8 cellular contexts compared by ENCODE assay signal in the genomic region with DNA sequence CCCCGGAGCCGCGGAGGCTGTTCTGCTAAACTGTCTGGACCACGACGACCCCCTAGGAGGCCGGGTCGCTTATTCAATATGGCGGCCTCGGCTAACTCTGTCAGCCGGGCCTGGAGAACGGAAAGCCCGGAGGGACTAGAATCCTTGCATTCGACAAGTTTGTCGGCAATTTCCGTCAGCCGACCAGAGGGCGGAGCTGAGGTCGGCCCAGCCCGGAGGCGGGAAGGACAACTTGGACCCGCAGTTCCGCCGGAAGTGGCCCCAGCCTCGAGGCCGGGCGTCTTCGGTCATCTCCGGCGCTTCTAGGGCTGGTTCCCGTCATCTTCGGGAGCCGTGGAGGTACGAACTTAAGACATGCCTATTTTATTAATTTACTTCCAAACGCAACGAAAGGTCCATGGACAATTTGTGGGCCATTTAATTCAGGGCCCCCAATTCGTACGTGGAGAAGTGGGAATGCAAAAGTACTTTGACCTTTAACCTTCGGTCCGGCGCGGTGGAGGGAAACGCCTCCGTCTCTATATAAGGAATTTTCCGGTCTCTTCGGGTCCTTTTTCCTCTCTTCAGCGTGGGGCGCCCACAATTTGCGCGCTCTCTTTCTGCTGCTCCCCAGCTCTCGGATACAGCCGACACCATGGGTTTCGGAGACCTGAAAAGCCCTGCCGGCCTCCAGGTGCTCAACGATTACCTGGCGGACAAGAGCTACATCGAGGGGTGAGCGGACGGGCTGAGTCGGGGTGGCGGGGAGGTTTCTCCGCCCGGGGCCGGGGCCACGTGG. TPM values are rescaled to one million over a fixed set of nuclear protein-coding genes. Genes with fewer than 3 reads are reported as not detected.
DNase-seq lines count a peak whose midpoint lies in the region; ATAC-seq, FAIRE-seq and TF ChIP-seq lines count a peak whose summit lies in the region.

EEF1B2 (plus strand) TSS at position 550 of the 778 bp plus-strand sequence; CDS start at position 635, 85 bp downstream.
NDUFS1 (minus strand) TSS at position 99 of the 778 bp plus-strand sequence. CDS start 5,766 bp downstream, outside the sequence.

- no peaks in the 10 kb centered on the region; the same call in 1 of the 2 replicates for H3K79me1 ChIP-seq in H1 (ENCODE audit: low read depth, low read length)

- H3K4me2 ChIP-seq in H1 (ENCODE audit: insufficient read depth in 1 of 2, low read depth in 2 of 2, low read length in 2 of 2) = peak within 1 kb of the TSS; percentile 89 to 95

- H2BK20ac ChIP-seq in H1 (ENCODE audit: low read length) = no peak within 1 kb of the TSS

- H4K8ac ChIP-seq in H1 (ENCODE audit: extremely low read depth, insufficient read depth, low read length) = peak within 1 kb of the TSS; percentile 79; the same call in 1 of the 2 replicates

- peak; percentile 98 for DNase-seq in COR-L47 (lab: John Stamatoyannopoulos, UW)
- peak; percentile 58 to 98 (median 93) for DNase-seq in HUDEP-2 (lab: John Stamatoyannopoulos, UW; ENCODE audit: unreplicated experiment in 76 of 76)
- DNase-seq in NT2/D1 (ENCODE audit: low read depth, low spot score) = peak; percentile 99
- peak; percentile 98 for DNase-seq in activated CD8-positive, alpha-beta memory T cell treated with anti-CD3 and anti-CD28 coated beads, Interleukin-2, amount 10 ng/mL, durations not matched to agents 7 days and 5 days
- DNase-seq in H1 (ENCODE audit: low read depth in 1 of 2, low spot score in 2 of 2) = peak; percentile 93 to 97
- DNase-seq in memory B cell (ENCODE audit: low spot score in 2 of 2) = peak; percentile 84 to 92
- DNase-seq in stimulated activated CD8-positive, alpha-beta memory T cell treated with anti-CD3 and anti-CD28 coated beads, Interleukin-12 subunit alpha, Interleukin-12 subunit beta, amount 100 ng/mL, for 24 hours (ENCODE audit: extremely low read depth) = peak; percentile 93

- H3K27me3 ChIP-seq in NT2/D1 (ENCODE audit: insufficient read depth, insufficient read length) (no peaks in the 10 kb centered on the region), H1 (replicated peaks in 1 of 4; ENCODE audit: control insufficient read depth in 3 of 4, extremely low read depth in 1 of 4, insufficient read depth in 3 of 4, low read length in 3 of 4) (no peaks in the 10 kb centered on the region)

- TF ChIP-seq CTCF in H1 (IDR thresholded peaks at IDR 0.05; ENCODE audit: control extremely low read depth in 1 of 3, insufficient read depth in 1 of 3, low read depth in 1 of 3, low read length in 3 of 3) = no peak

- peaks cover 47% of the 10 kb centered on the region for H3K36me3 Mint-ChIP-seq in activated CD8-positive, alpha-beta memory T cell treated with anti-CD3 and anti-CD28 coated beads, Interleukin-2, amount 10 ng/mL, durations not matched to agents 7 days and 5 days
- H3K36me3 Mint-ChIP-seq in memory B cell = peaks cover 16% of the 10 kb centered on the region

- H3K4ac ChIP-seq in H1 (replicated peaks; ENCODE audit: insufficient read length, low read depth, low read length) = peak within 1 kb of the TSS; percentile 84

- H2BK120ac ChIP-seq in H1 (replicated peaks; ENCODE audit: low read depth, low read length) = peak within 1 kb of the TSS; percentile 31

- peak within 1 kb of the TSS; percentile 98 for H2AK5ac ChIP-seq in H1 (ENCODE audit: low read depth, low read length)

- H3K18ac ChIP-seq in H1 (ENCODE audit: extremely low read depth, low read length) = peak within 1 kb of the TSS; percentile 97

- peaks cover 3 to 12% of the 10 kb centered on the region in 2 experiments for H4K20me1 ChIP-seq in H1 (replicated peaks in 1 of 2; ENCODE audit: control insufficient read depth in 1 of 2, insufficient read depth in 2 of 2, low read length in 2 of 2)

- no peak within 1 kb of the TSS for H3K14ac ChIP-seq in H1 (ENCODE audit: insufficient read length)

- 0 out of 2 replicates have a peak within 1 kb of the TSS, but pooled peaks have one; percentile 67 for H2BK15ac ChIP-seq in H1 (ENCODE audit: low read length)

- H2BK5ac ChIP-seq in H1 (ENCODE audit: low read depth, low read length) = peak within 1 kb of the TSS; percentile 94

- POLR2A ChIA-PET in H1 (lab: Charles Lee; ENCODE audit: partially characterized antibody) = interaction anchor here (0.6 to 3.6 kb wide), 36 partner anchors 10 to 232 kb away, joined by 3 to 19 read pairs (median 5); partner anchors contain the start of genes INO80D and ZDBF2

- peak within 1 kb of the TSS; percentile 98 for H3K9ac ChIP-seq in NT2/D1 (ENCODE audit: insufficient read length, low read depth)
- peak within 1 kb of the TSS; percentile 91 to 98 (median 92) for H3K9ac ChIP-seq in H1 (replicated peaks in 1 of 4; ENCODE audit: extremely low read depth in 1 of 4, low read depth in 3 of 4, low read length in 3 of 4)

- H3K9me3 ChIP-seq in NT2/D1 (ENCODE audit: insufficient read depth, low read length) = no peaks in the 10 kb centered on the region
- no peaks in the 10 kb centered on the region for H3K9me3 ChIP-seq in H1 (ENCODE audit: insufficient read depth in 2 of 2, low read depth in 1 of 2, low read length in 1 of 2)

- peak within 1 kb of the TSS; percentile 75; the same call in 1 of the 2 replicates for H2BK12ac ChIP-seq in H1 (ENCODE audit: low read depth, low read length)

- ATAC-seq in GM21381 (IDR thresholded peaks at IDR 0.05; ENCODE audit: unreplicated experiment) = peak; percentile 87
- peak; percentile 87 for ATAC-seq in activated CD8-positive, alpha-beta memory T cell treated with anti-CD3 and anti-CD28 coated beads, Interleukin-2, amount 10 ng/mL, durations not matched to agents 7 days and 5 days
- peak; percentile 84 for ATAC-seq in memory B cell (ENCODE audit: low read depth)

- peaks cover 2% of the 10 kb centered on the region for H3K4me1 ChIP-seq in NT2/D1 (ENCODE audit: insufficient read depth, insufficient read length)
- peaks cover 0 to 4% (median 3%) of the 10 kb centered on the region in 4 experiments; a peak in 5 of 7 replicates for H3K4me1 ChIP-seq in H1 (replicated peaks in 1 of 4; ENCODE audit: control insufficient read depth in 3 of 4, insufficient read depth in 4 of 4, low read length in 3 of 4)

- H2AFZ ChIP-seq in H1 (ENCODE audit: low read length) = peak within 1 kb of the TSS; percentile 82; the same call in 1 of the 2 replicates

- peak; percentile 73 for FAIRE-seq in H1 (lab: Jason Lieb, UNC)

- peak within 1 kb of the TSS; percentile 96 for H3K4me3 Mint-ChIP-seq in activated CD8-positive, alpha-beta memory T cell treated with anti-CD3 and anti-CD28 coated beads, Interleukin-2, amount 10 ng/mL, durations not matched to agents 7 days and 5 days
- peak within 1 kb of the TSS; percentile 92 for H3K4me3 Mint-ChIP-seq in memory B cell

- peak within 1 kb of the TSS; percentile 91 for H3K56ac ChIP-seq in H1 (replicated peaks; ENCODE audit: insufficient read length, low read depth, low read length)

- peaks cover 49% of the 10 kb centered on the region for H3K4me1 Mint-ChIP-seq in activated CD8-positive, alpha-beta memory T cell treated with anti-CD3 and anti-CD28 coated beads, Interleukin-2, amount 10 ng/mL, durations not matched to agents 7 days and 5 days
- peaks cover 22% of the 10 kb centered on the region for H3K4me1 Mint-ChIP-seq in memory B cell

- peaks cover 9 to 62% of the 10 kb centered on the region in 2 experiments for H3K79me2 ChIP-seq in H1 (ENCODE audit: control insufficient read depth in 1 of 2, insufficient read depth in 2 of 2, low read length in 2 of 2)

- no peak for TF ChIP-seq RAD21 in H1 (IDR thresholded peaks at IDR 0.05 in 1 of 2, conservative IDR thresholded peaks at IDR 0.05 in 1 of 2; ENCODE audit: low read depth in 2 of 2, low read length in 2 of 2)

- CTCF ChIA-PET in activated CD8-positive, alpha-beta memory T cell treated with anti-CD3 and anti-CD28 coated beads, Interleukin-2, amount 10 ng/mL, durations not matched to agents 7 days and 5 days (lab: Charles Lee) = interaction anchor here (0.7 to 1.4 kb wide), 4 partner anchors 14 to 77 kb away, joined by 3 to 4 read pairs (median 4); no protein-coding TSS in a partner anchor
- CTCF ChIA-PET in H1 (lab: Charles Lee; ENCODE audit: partially characterized antibody) = interaction anchor here (0.6 to 2.6 kb wide), 4 partner anchors 16 to 658 kb away, joined by 3 to 9 read pairs (median 3); no protein-coding TSS in a partner anchor

- peak within 1 kb of the TSS; percentile 97 for H3K27ac Mint-ChIP-seq in activated CD8-positive, alpha-beta memory T cell treated with anti-CD3 and anti-CD28 coated beads, Interleukin-2, amount 10 ng/mL, durations not matched to agents 7 days and 5 days
- peak within 1 kb of the TSS; percentile 94 for H3K27ac Mint-ChIP-seq in memory B cell

- peaks cover 50% of the 10 kb centered on the region for H3K36me3 ChIP-seq in NT2/D1 (ENCODE audit: insufficient read depth, insufficient read length, low read length)
- peaks cover 11 to 37% (median 23%) of the 10 kb centered on the region in 4 experiments for H3K36me3 ChIP-seq in H1 (ENCODE audit: control insufficient read depth in 2 of 4, insufficient read depth in 4 of 4, low read length in 3 of 4)

- H3K27me3 Mint-ChIP-seq in activated CD8-positive, alpha-beta memory T cell treated with anti-CD3 and anti-CD28 coated beads, Interleukin-2, amount 10 ng/mL, durations not matched to agents 7 days and 5 days = no peaks in the 10 kb centered on the region
- no peaks in the 10 kb centered on the region for H3K27me3 Mint-ChIP-seq in memory B cell

- peak within 1 kb of the TSS; percentile 84 for H4K5ac ChIP-seq in H1 (ENCODE audit: insufficient read length, low read depth, low read length)

- no peak within 1 kb of the TSS for H3K23ac ChIP-seq in H1 (ENCODE audit: insufficient read length)

- TF ChIP-seq POLR2A in H1 (IDR thresholded peaks at IDR 0.05; ENCODE audit: control extremely low read depth in 1 of 2, low read depth in 2 of 2, low read length in 2 of 2) = peak; percentile 66 to 83

- H3K27ac ChIP-seq in H1 (ENCODE audit: low read depth, low read length) = peak within 1 kb of the TSS; percentile 85

- peak within 1 kb of the TSS; percentile 90 for H4K91ac ChIP-seq in H1 (replicated peaks; ENCODE audit: insufficient read length, low read length)

- no peak for TF ChIP-seq EP300 in H1 (IDR thresholded peaks at IDR 0.05; ENCODE audit: borderline replicate concordance in 1 of 2, low read depth in 2 of 2, low read length in 2 of 2)

- H3K23me2 ChIP-seq in H1 (ENCODE audit: low read depth, low read length) = peaks cover 11% of the 10 kb centered on the region

- WGBS in H1 (ENCODE audit: extremely low coverage in 1 of 2, insufficient coverage in 1 of 2, insufficient read length in 1 of 2, insufficient replicate concordance in 2 of 2, low coverage in 1 of 2, low lambda C conversion rate in 2 of 2, missing lambda C conversion rate in 1 of 2), 2 experiments = 1% methylated on average over 58 of the region's 64 CpGs; no CpG with 5 or more reads in 1 of the 2 experiments

- H3K4me3 ChIP-seq in NT2/D1 (ENCODE audit: insufficient read length, low read depth) (peak within 1 kb of the TSS; percentile 91), H1 (ENCODE audit: extremely low read depth in 1 of 4, insufficient read depth in 2 of 4, low read depth in 3 of 4, low read length in 4 of 4) (peak within 1 kb of the TSS; percentile 94 to 100 (median 97))

- no peaks in the 10 kb centered on the region for H3K9me3 Mint-ChIP-seq in activated CD8-positive, alpha-beta memory T cell treated with anti-CD3 and anti-CD28 coated beads, Interleukin-2, amount 10 ng/mL, durations not matched to agents 7 days and 5 days (ENCODE audit: low read depth)
- H3K9me3 Mint-ChIP-seq in memory B cell = peaks cover 2% of the 10 kb centered on the region

RNA-seq across cellular contexts. Expression of gene EEF1B2, which starts in this region (rescaled TPM):
- total RNA-seq in activated CD8-positive, alpha-beta memory T cell treated with anti-CD3 and anti-CD28 coated beads, Interleukin-2, amount 10 ng/mL, durations not matched to agents 7 days and 5 days = 100 to 1,000 TPM; 417 to 565 TPM
- total RNA-seq in H1 (2021; fragmentation: NEBNext Ultra II Directional; extraction: Animal tissue kit (Norgen Biotek cat#: 25700)) = 675 and 679 TPM in 2 replicates
- 381 and 504 TPM in 2 replicates for polyA plus RNA-seq in H1 (2011; rRNA removed)
- polyA plus RNA-seq in H1 (2011; cell fraction: cytosol; rRNA removed) = 747 TPM
- polyA plus RNA-seq in H1 (2011; cell fraction: nucleus; rRNA removed) = 321 TPM
- 803 to 979 TPM (median 851 TPM) in 4 replicates for polyA plus RNA-seq in H1 (2012, experiment 1 of 2)
- 655 TPM for polyA plus RNA-seq in H1 (2012, experiment 2 of 2)
- 829 TPM for polyA plus RNA-seq in H1 (2013, experiment 1 of 2)
- polyA plus RNA-seq in H1 (2013, experiment 2 of 2) = 776 TPM
- 373 TPM in 2 replicates for polyA minus RNA-seq in H1 (2011; rRNA and poly(A)+ RNA removed)
- 289 TPM for polyA minus RNA-seq in H1 (2011; cell fraction: cytosol; rRNA and poly(A)+ RNA removed)
- polyA minus RNA-seq in H1 (2011; cell fraction: nucleus; rRNA and poly(A)+ RNA removed) = 448 TPM

RNA-seq across cellular contexts. Expression of gene NDUFS1, which starts in this region (rescaled TPM):
- total RNA-seq in activated CD8-positive, alpha-beta memory T cell treated with anti-CD3 and anti-CD28 coated beads, Interleukin-2, amount 10 ng/mL, durations not matched to agents 7 days and 5 days = 10 to 100 TPM; 58.2 to 82.1 TPM
- 95.9 and 97.0 TPM in 2 replicates for total RNA-seq in H1 (2021; fragmentation: NEBNext Ultra II Directional; extraction: Animal tissue kit (Norgen Biotek cat#: 25700))
- polyA plus RNA-seq in H1 (2011; rRNA removed) = 28.2 and 42.1 TPM in 2 replicates
- polyA plus RNA-seq in H1 (2011; cell fraction: cytosol; rRNA removed) = 73.2 TPM
- 32.3 TPM for polyA plus RNA-seq in H1 (2011; cell fraction: nucleus; rRNA removed)
- 57.7 to 82.4 TPM (median 70.6 TPM) in 4 replicates for polyA plus RNA-seq in H1 (2012, experiment 1 of 2)
- 7.3 TPM for polyA plus RNA-seq in H1 (2012, experiment 2 of 2)
- polyA plus RNA-seq in H1 (2013, experiment 1 of 2) = 31.2 TPM
- 29.8 TPM for polyA plus RNA-seq in H1 (2013, experiment 2 of 2)
- polyA minus RNA-seq in H1 (2011; rRNA and poly(A)+ RNA removed) = 130 and 185 TPM in 2 replicates
- polyA minus RNA-seq in H1 (2011; cell fraction: cytosol; rRNA and poly(A)+ RNA removed) = 45.9 TPM
- polyA minus RNA-seq in H1 (2011; cell fraction: nucleus; rRNA and poly(A)+ RNA removed) = 54.9 TPM

Comparison
In these comparisons a context has a peak if more than half of its experiments do, and no peak if none do; other contexts are left out.
1. Peak in every context shown above with its lines: DNase-seq, ATAC-seq, H3K4me3 ChIP-seq and H3K27ac ChIP-seq.